Comparison of ENCODE assay signal across 23 cellular contexts in the genomic region with DNA sequence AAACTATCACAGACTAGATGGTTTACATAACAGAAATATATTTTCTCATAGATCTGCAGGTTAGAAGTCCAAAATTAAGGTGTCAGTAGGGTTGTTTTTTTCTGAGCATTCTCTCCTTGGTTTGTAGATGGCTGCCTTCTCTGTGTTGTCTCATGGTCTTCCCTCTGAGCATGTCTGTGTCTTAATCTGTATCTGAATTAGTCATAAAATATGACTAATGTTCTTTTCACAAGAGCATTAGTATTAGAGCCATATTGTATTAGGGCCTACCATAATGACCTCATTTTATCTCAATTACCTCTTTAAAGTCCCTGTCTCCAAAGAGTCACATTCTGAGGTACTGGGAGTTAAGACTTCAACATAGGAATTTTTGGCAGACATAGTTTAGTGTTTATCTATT.
A peak's percentile ranks its signal among the peaks of the same experiment; 100 is the strongest.
DNase-seq lines count a peak whose midpoint lies in the region; ATAC-seq, FAIRE-seq and TF ChIP-seq lines count a peak whose summit lies in the region.
"Had no signal": no experiment of that assay in that cellular context is flagged by ENCODE, and none has a peak within 500 bp of the region (broad histone marks: within the 10 kb centered on the region; RNA-seq: fewer than 3 reads in every experiment).

No MANE protein-coding gene starts in this region.

- no peaks in the 10 kb centered on the region for H3F3A ChIP-seq in GM23248 (ENCODE audit: insufficient read depth)

- no peak for ATAC-seq in activated naive CD4-positive, alpha-beta T cell treated with anti-CD3 and anti-CD28 coated beads, Interleukin-2, amount 50 U/mL, for 72 hours
- ATAC-seq: HepG2, K562, T-cell had no signal

- no peak overlapping the region for H3K4me2 ChIP-seq in GM23248 (ENCODE audit: unreplicated experiment)
- H3K4me2 ChIP-seq: BLaER1 had no signal

- no peaks in the 10 kb centered on the region for H4K20me1 ChIP-seq in GM23248 (ENCODE audit: insufficient read depth)
- H4K20me1 ChIP-seq: BLaER1 had no signal

- TF ChIP-seq CTCF in epithelial cell of esophagus (IDR thresholded peaks at IDR 0.05; ENCODE audit: insufficient read depth, low read depth, low read length, missing control alignments) (no peak), BE2C (IDR thresholded peaks at IDR 0.05; ENCODE audit: low read depth, low read length) (no peak), D721Med (IDR thresholded peaks at IDR 0.05; ENCODE audit: insufficient read depth, missing control alignments) (no peak)

- no peaks in the 10 kb centered on the region for H3K9me3 Mint-ChIP-seq in activated naive CD4-positive, alpha-beta T cell treated with anti-CD3 and anti-CD28 coated beads, Interleukin-2, amount 50 U/mL, for 72 hours
- H3K9me3 Mint-ChIP-seq: CD4-positive, alpha-beta T cell; T-cell had no signal

- H3K9me3 ChIP-seq in GM23248 (ENCODE audit: low read depth) (no peaks in the 10 kb centered on the region), BE2C (no peaks in the 10 kb centered on the region)
- H3K9me3 ChIP-seq: BLaER1, Caco-2, SJCRH30 had no signal

- H2AFZ ChIP-seq in GM23248, result no peak overlapping the region

- no peaks in the 10 kb centered on the region for H3K4me1 ChIP-seq in GM23248 (ENCODE audit: insufficient read depth)
- no peaks in the 10 kb centered on the region for H3K4me1 ChIP-seq in BE2C
- H3K4me1 ChIP-seq: BLaER1, Caco-2, SJCRH30 had no signal

- no peak overlapping the region for H3K27ac Mint-ChIP-seq in activated naive CD4-positive, alpha-beta T cell treated with anti-CD3 and anti-CD28 coated beads, Interleukin-2, amount 50 U/mL, for 72 hours
- H3K27ac Mint-ChIP-seq: CD4-positive, alpha-beta T cell; T-cell had no signal

- no peak overlapping the region for H3K27ac ChIP-seq in GM23248
- H3K27ac ChIP-seq: BLaER1, SJCRH30 had no signal

- no peak overlapping the region for H3K9ac ChIP-seq in GM23248
- H3K9ac ChIP-seq: BLaER1 had no signal

- H3K79me2 ChIP-seq in GM23248 (ENCODE audit: insufficient read depth), result no peaks in the 10 kb centered on the region

- peak; percentile 3 for DNase-seq in GM23248
- DNase-seq in LHCN-M2 (ENCODE audit: low read depth), result peak; percentile 1
- peak; percentile 53 for DNase-seq in epithelial cell of esophagus (ENCODE audit: low read depth)
- DNase-seq in kidney tubule cell (ENCODE audit: low spot score), result peak; percentile 2
- no peak for DNase-seq in BE2C
- DNase-seq in activated naive CD4-positive, alpha-beta T cell treated with anti-CD3 and anti-CD28 coated beads, Interleukin-2, amount 50 U/mL, for 72 hours (ENCODE audit: low spot score in 2 of 2), result no peak
- DNase-seq in D721Med (ENCODE audit: insufficient read length, low spot score), result no peak
- DNase-seq: Caco-2; CD4-positive, alpha-beta T cell; GDM1; NCI-H1105; NCI-H146; NCI-H2029; NCI-H226; NCI-H510A treated with DMSO at 0.1 percent for 48 hours; NCI-H748 treated with DMSO at 0.1 percent for 48 hours; SJCRH30; T-cell had no signal

- H3K27me3 ChIP-seq in GM23248 (replicated peaks; ENCODE audit: insufficient read depth) (no peaks in the 10 kb centered on the region), BE2C (0 out of 2 replicates have a peak, but pooled peaks cover 3% of the 10 kb centered on the region)
- H3K27me3 ChIP-seq: BLaER1, SJCRH30 had no signal

- in situ Hi-C loops in GM23248 (cut with MboI), result no loop called here

- H3K4me3 ChIP-seq in GM23248 (no peak overlapping the region), epithelial cell of esophagus (ENCODE audit: low read length) (no peak overlapping the region), BE2C (ENCODE audit: low read depth, low read length) (no peak overlapping the region)
- H3K4me3 ChIP-seq: BLaER1, K562, SJCRH30 had no signal

- no peaks in the 10 kb centered on the region for H3K36me3 Mint-ChIP-seq in activated naive CD4-positive, alpha-beta T cell treated with anti-CD3 and anti-CD28 coated beads, Interleukin-2, amount 50 U/mL, for 72 hours
- H3K36me3 Mint-ChIP-seq: T-cell had no signal

- no peaks in the 10 kb centered on the region for H3K9me2 ChIP-seq in GM23248 (ENCODE audit: insufficient read depth)

- FAIRE-seq in D721Med (lab: Jason Lieb, UNC), result no peak
- FAIRE-seq: GM18507, H1, HepG2, K562 had no signal

- H3K36me3 ChIP-seq in GM23248 (ENCODE audit: low read depth) (no peaks in the 10 kb centered on the region), BE2C (no peaks in the 10 kb centered on the region)
- H3K36me3 ChIP-seq: BLaER1, SJCRH30 had no signal

Comparison
In these comparisons a context has a peak if more than half of its experiments do, and no peak if none do; other contexts are left out.
1. DNase-seq: peak in GM23248 (single experiment), LHCN-M2 (single experiment), epithelial cell of esophagus (single experiment) and kidney tubule cell (single experiment); none in BE2C (single experiment), activated naive CD4-positive, alpha-beta T cell treated with anti-CD3 and anti-CD28 coated beads, Interleukin-2, amount 50 U/mL, for 72 hours (0 of 2) and D721Med (single experiment).